In genomic region chr2:86052265-86052664, GRCh38 we compare ENCODE assay signal across 23 cellular contexts.
"Had no signal": no experiment of that assay in that cellular context is flagged by ENCODE, and none has a peak within 500 bp of the region (broad histone marks: within the 10 kb centered on the region; RNA-seq: fewer than 3 reads in every experiment).

No MANE protein-coding gene starts in this region.

- H3K27ac Mint-ChIP-seq: dendritic cell treated with granulocyte-macrophage colony-stimulating factor and Interleukin-4, amounts not matched to agents 40 ng/mL and 50 ng/mL, for 4 days; mesothelial cell of epicardium; nephron progenitor cell; stimulated activated effector memory CD8-positive, alpha-beta T cell treated with anti-CD3 and anti-CD28 coated beads, Interleukin-12 subunit alpha, Interleukin-12 subunit beta, amount 100 ng/mL, for 72 hours; type B pancreatic cell had no signal

- ATAC-seq: foreskin keratinocyte; gastroesophageal sphincter; mucosa of descending colon; stimulated activated effector memory CD8-positive, alpha-beta T cell treated with anti-CD3 and anti-CD28 coated beads, Interleukin-12 subunit alpha, Interleukin-12 subunit beta, amount 100 ng/mL, for 72 hours had no signal

- H3K9me3 Mint-ChIP-seq: dendritic cell treated with granulocyte-macrophage colony-stimulating factor and Interleukin-4, amounts not matched to agents 40 ng/mL and 50 ng/mL, for 4 days; mesothelial cell of epicardium; naive B cell; nephron progenitor cell; stimulated activated effector memory CD8-positive, alpha-beta T cell treated with anti-CD3 and anti-CD28 coated beads, Interleukin-12 subunit alpha, Interleukin-12 subunit beta, amount 100 ng/mL, for 72 hours; type B pancreatic cell had no signal

- H3K4me3 Mint-ChIP-seq: dendritic cell treated with granulocyte-macrophage colony-stimulating factor and Interleukin-4, amounts not matched to agents 40 ng/mL and 50 ng/mL, for 4 days; mesothelial cell of epicardium; naive B cell; nephron progenitor cell; stimulated activated effector memory CD8-positive, alpha-beta T cell treated with anti-CD3 and anti-CD28 coated beads, Interleukin-12 subunit alpha, Interleukin-12 subunit beta, amount 100 ng/mL, for 72 hours; type B pancreatic cell had no signal

- H3K4me1 Mint-ChIP-seq: mesothelial cell of epicardium; naive B cell; nephron progenitor cell; stimulated activated effector memory CD8-positive, alpha-beta T cell treated with anti-CD3 and anti-CD28 coated beads, Interleukin-12 subunit alpha, Interleukin-12 subunit beta, amount 100 ng/mL, for 72 hours had no signal

- H3K27me3 Mint-ChIP-seq: dendritic cell treated with granulocyte-macrophage colony-stimulating factor and Interleukin-4, amounts not matched to agents 40 ng/mL and 50 ng/mL, for 4 days; naive B cell; type B pancreatic cell had no signal

- DNase-seq: colonic mucosa; effector CD8-positive, alpha-beta T cell; foreskin keratinocyte; heart right ventricle; hippocampal formation; kidney glomerular epithelial cell; mesenchymal stem cell; mucosa of descending colon; naive B cell; nephron progenitor cell; nucleus accumbens; psoas muscle; right cardiac atrium; stimulated activated CD4-positive, alpha-beta T cell treated with anti-CD3 and anti-CD28 coated beads, Interleukin-2, amount 100 ng/mL, for 24 hours; stimulated activated CD4-positive, alpha-beta T cell treated with anti-CD3 and anti-CD28 coated beads, Interleukin-4, amount 100 ng/mL, for 24 hours; stimulated activated naive CD4-positive, alpha-beta T cell treated with Interleukin-2 at 50 U/mL for 16 hours; stomach; tibial artery had no signal
